Comparison of ENCODE assay signal across 8 cellular contexts in genomic region chr22:36409911-36410756, GRCh38. TPM values are rescaled to one million over a fixed set of nuclear protein-coding genes. Genes with fewer than 3 reads are reported as not detected.
A peak's percentile ranks its signal among the peaks of the same experiment; 100 is the strongest.
DNase-seq lines count a peak whose midpoint lies in the region; ATAC-seq lines count a peak whose summit lies in the region.

No MANE protein-coding gene starts in this region.

- peaks cover 65% of the 10 kb centered on the region for H3K4me1 ChIP-seq in CD4-positive, alpha-beta memory T cell (ENCODE audit: insufficient read depth, low read length)

- H3K27ac Mint-ChIP-seq in CD4-positive, alpha-beta memory T cell, result peak overlapping the region; percentile 86 to 96 (median 91)
- peak overlapping the region; percentile 84 for H3K27ac Mint-ChIP-seq in central memory CD8-positive, alpha-beta T cell (ENCODE audit: low read depth)

- peak overlapping the region; percentile 49 for H3K27ac ChIP-seq in CD4-positive, alpha-beta memory T cell (ENCODE audit: low read depth, low read length)

- CTCF ChIA-PET in CD4-positive, alpha-beta memory T cell (lab: Charles Lee; ENCODE audit: partially characterized antibody), result interaction anchor here (0.8 to 1.5 kb wide), 3 partner anchors 20 to 60 kb away, joined by 3 to 5 read pairs (median 4); no protein-coding TSS in a partner anchor

- DNase-seq in CD4-positive, alpha-beta memory T cell, result peak; percentile 58 to 80 (median 64)
- DNase-seq in LoVo (ENCODE audit: low spot score), result peak; percentile 96
- DNase-seq in activated CD4-positive, CD25-positive, alpha-beta regulatory T cell (lab: John Stamatoyannopoulos, UW), result peak; percentile 31 to 64 (median 47)
- peak in 1 of 2 donors; percentile 28 for DNase-seq in central memory CD8-positive, alpha-beta T cell (ENCODE audit: low spot score in 2 of 2)
- DNase-seq in kidney glomerular epithelial cell (lab: John Stamatoyannopoulos, UW), result peak; percentile 97
- peak in 3 of 4 experiments; percentile 20 to 52 (median 45) for DNase-seq in stimulated activated CD4-positive, alpha-beta T cell treated with anti-CD3 and anti-CD28 coated beads, Interleukin-1b, Interleukin-23, amount 100 ng/mL, for 24 hours (ENCODE audit: low read depth in 4 of 4, low spot score in 1 of 4)

- peak overlapping the region in 1 of 2 donors; percentile 44 for H3K4me3 ChIP-seq in CD4-positive, alpha-beta memory T cell (ENCODE audit: low read length in 2 of 2)

- POLR2A ChIA-PET in CD4-positive, alpha-beta memory T cell (lab: Charles Lee; ENCODE audit: partially characterized antibody), result interaction anchor here (0.9 to 2.7 kb wide), 10 partner anchors 10 to 79 kb away, joined by 3 to 17 read pairs (median 5); partner anchors contain the start of gene MYH9

- ATAC-seq in central memory CD8-positive, alpha-beta T cell (replicated peaks; ENCODE audit: extremely low read depth, poor library complexity, severe bottlenecking), result peak; percentile 31
- ATAC-seq in GM18861 (IDR thresholded peaks at IDR 0.05; ENCODE audit: unreplicated experiment), result no peak
- ATAC-seq in GM18519 (IDR thresholded peaks at IDR 0.05; ENCODE audit: low FRiP score, unreplicated experiment), result no peak

- peak overlapping the region; percentile 61 to 79 (median 72) for H3K4me3 Mint-ChIP-seq in CD4-positive, alpha-beta memory T cell
- peak overlapping the region; percentile 62 for H3K4me3 Mint-ChIP-seq in central memory CD8-positive, alpha-beta T cell

- no peaks in the 10 kb centered on the region for H3K36me3 ChIP-seq in CD4-positive, alpha-beta memory T cell (ENCODE audit: insufficient read depth, low read length)

- peaks cover 35 to 68% (median 52%) of the 10 kb centered on the region in 4 donors for H3K4me1 Mint-ChIP-seq in CD4-positive, alpha-beta memory T cell
- H3K4me1 Mint-ChIP-seq in central memory CD8-positive, alpha-beta T cell, result peaks cover 41% of the 10 kb centered on the region

- no peaks in the 10 kb centered on the region for H3K27me3 ChIP-seq in CD4-positive, alpha-beta memory T cell (ENCODE audit: insufficient read depth, low read length)

- no peaks in the 10 kb centered on the region for H3K9me3 ChIP-seq in CD4-positive, alpha-beta memory T cell (ENCODE audit: control insufficient read depth in 1 of 2, low read length in 2 of 2)

- H3K36me3 Mint-ChIP-seq in CD4-positive, alpha-beta memory T cell, result no peaks in the 10 kb centered on the region
- H3K36me3 Mint-ChIP-seq in central memory CD8-positive, alpha-beta T cell (ENCODE audit: insufficient read depth), result peaks cover 4% of the 10 kb centered on the region

- intact Hi-C loops in CD4-positive, alpha-beta memory T cell (cut with micrococcal nuclease), result no loop called here

- H3K9me3 Mint-ChIP-seq in CD4-positive, alpha-beta memory T cell, result no peaks in the 10 kb centered on the region
- no peaks in the 10 kb centered on the region for H3K9me3 Mint-ChIP-seq in central memory CD8-positive, alpha-beta T cell

- no peaks in the 10 kb centered on the region for H3K27me3 Mint-ChIP-seq in CD4-positive, alpha-beta memory T cell
- H3K27me3 Mint-ChIP-seq in central memory CD8-positive, alpha-beta T cell, result no peaks in the 10 kb centered on the region

RNA-seq across cellular contexts. Expression of gene MYH9, which starts 22.4 kb away (rescaled TPM):
- 100 to 1,000 TPM; 717 to 734 TPM for total RNA-seq in CD4-positive, alpha-beta memory T cell
- 100 to 1,000 TPM in 1 of 2 donors, 10 to 100 TPM in 1; 17.3 to 476 TPM for polyA plus RNA-seq in CD4-positive, alpha-beta memory T cell
